In genomic region chr17:38707678-38708351, GRCh38 we compare ENCODE assay signal across 1 cellular context.
TF ChIP-seq lines count a peak whose summit lies in the region.

No MANE protein-coding gene starts in this region.

TF ChIP-seq in H1, 55 proteins besides CTCF, POLR2A, EP300 and RAD21:
- TF ChIP-seq MAFK (IDR thresholded peaks at IDR 0.05; ENCODE audit: low read depth, low read length) = no peak
- TF ChIP-seq CREB1 (IDR thresholded peaks at IDR 0.05) = no peak
- TF ChIP-seq PHF8 (conservative IDR thresholded peaks at IDR 0.05; ENCODE audit: low read depth, low read length) = no peak
- TF ChIP-seq RNF2 (IDR thresholded peaks at IDR 0.05; ENCODE audit: borderline replicate concordance, low read depth, low read length, missing control alignments, poor library complexity, severe bottlenecking) = no peak
- no peak for TF ChIP-seq EGR1 (IDR thresholded peaks at IDR 0.05; ENCODE audit: borderline replicate concordance, low read depth, low read length)
- no peak for TF ChIP-seq GTF2F1 (IDR thresholded peaks at IDR 0.05; ENCODE audit: borderline replicate concordance, low read depth, low read length)
- no peak for TF ChIP-seq BCL11A (IDR thresholded peaks at IDR 0.05; ENCODE audit: low read depth in 2 of 2, low read length in 2 of 2)
- no peak for TF ChIP-seq CBX5 (IDR thresholded peaks at IDR 0.05; ENCODE audit: low read depth, low read length)
